ENCODE assay signal across 1 cellular context in the genomic region with DNA sequence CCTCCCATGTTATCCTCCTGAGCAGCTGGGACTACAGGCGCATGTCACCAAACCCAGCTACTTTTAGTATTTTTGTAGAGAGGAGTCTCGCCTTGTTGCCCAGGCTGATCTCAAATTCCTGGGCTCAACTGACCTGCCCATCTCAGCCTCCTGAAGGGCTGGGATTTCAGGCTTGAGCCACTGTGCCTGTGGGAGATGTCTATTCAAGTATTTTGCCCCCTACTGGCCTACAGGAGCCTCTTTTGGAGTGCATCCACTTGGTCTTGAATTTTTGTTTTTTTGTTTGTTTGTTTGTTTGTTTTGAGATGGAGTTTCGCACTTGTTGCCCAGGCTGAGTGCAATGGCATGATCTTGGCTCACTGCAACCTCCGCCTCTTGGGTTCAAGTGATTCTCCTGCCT.
TF ChIP-seq lines count a peak whose summit lies in the region.

No MANE protein-coding gene starts in this region.

TF ChIP-seq in endothelial cell of umbilical vein, 7 proteins besides CTCF, POLR2A, EP300 and RAD21:
- TF ChIP-seq, protein P1, sequence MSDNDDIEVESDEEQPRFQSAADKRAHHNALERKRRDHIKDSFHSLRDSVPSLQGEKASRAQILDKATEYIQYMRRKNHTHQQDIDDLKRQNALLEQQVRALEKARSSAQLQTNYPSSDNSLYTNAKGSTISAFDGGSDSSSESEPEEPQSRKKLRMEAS (IDR thresholded peaks at IDR 0.05; ENCODE audit: insufficient read depth, insufficient read length), result no peak
- TF ChIP-seq MYC (IDR thresholded peaks at IDR 0.05; ENCODE audit: low read depth, low read length) (no peak), JUN (IDR thresholded peaks at IDR 0.05; ENCODE audit: borderline replicate concordance, insufficient read depth, insufficient read length, low read depth) (no peak), GATA2 (IDR thresholded peaks at IDR 0.05; ENCODE audit: insufficient read depth, insufficient read length, low read depth, low read length) (no peak), FOS (IDR thresholded peaks at IDR 0.05; ENCODE audit: borderline replicate concordance, insufficient read depth, low read length) (no peak), POLR2AphosphoS5 (IDR thresholded peaks at IDR 0.05; ENCODE audit: insufficient read depth, low read depth, low read length) (no peak), EZH2 (IDR thresholded peaks at IDR 0.05; ENCODE audit: borderline replicate concordance, low read depth, low read length, severe bottlenecking) (no peak)
